In the genomic region with DNA sequence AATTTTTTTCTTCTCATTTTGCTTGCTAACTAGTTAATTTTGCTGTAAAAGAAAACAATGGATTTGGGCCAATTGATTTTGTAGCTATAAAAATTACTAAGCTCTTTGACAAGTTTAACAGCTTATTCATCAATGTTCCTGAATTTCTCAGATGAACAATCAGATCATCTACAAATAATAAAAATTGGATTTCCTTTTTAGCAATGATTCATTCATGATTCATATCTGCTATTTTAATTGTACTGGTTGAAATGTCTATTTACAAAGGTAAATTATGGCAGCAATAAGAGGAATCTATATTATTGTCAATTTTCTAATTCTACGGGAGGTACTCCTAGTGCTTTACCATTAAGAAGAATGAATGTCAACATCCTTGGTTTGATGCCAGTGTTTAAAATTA, we compare ENCODE assay signal across 13 cellular contexts.
DNase-seq lines count a peak whose midpoint lies in the region; ATAC-seq and TF ChIP-seq lines count a peak whose summit lies in the region.
"Had no signal": no experiment of that assay in that cellular context is flagged by ENCODE, and none has a peak within 500 bp of the region (broad histone marks: within the 10 kb centered on the region; RNA-seq: fewer than 3 reads in every experiment).

No MANE protein-coding gene starts in this region.

- peak; percentile 65 for ATAC-seq in RWPE2 (ENCODE audit: low read depth)
- peak; percentile 21 for ATAC-seq in foreskin keratinocyte
- ATAC-seq in GM21717 (IDR thresholded peaks at IDR 0.05; ENCODE audit: unreplicated experiment): no peak
- ATAC-seq in GM18502 (IDR thresholded peaks at IDR 0.05; ENCODE audit: poor library complexity, unreplicated experiment): no peak
- ATAC-seq: A549; CD8-positive, alpha-beta T cell had no signal

- H3K4me1 ChIP-seq in RWPE2 (ENCODE audit: insufficient read depth, poor library complexity, severe bottlenecking) (peaks cover 25% of the 10 kb centered on the region), foreskin keratinocyte (peaks cover 18% of the 10 kb centered on the region)
- H3K4me1 ChIP-seq: A549 had no signal

- TF ChIP-seq CTCF in RWPE2 (IDR thresholded peaks at IDR 0.05; ENCODE audit: poor library complexity, severe bottlenecking): no peak
- TF ChIP-seq CTCF in foreskin keratinocyte (conservative IDR thresholded peaks at IDR 0.05): no peak

- peak overlapping the region; percentile 34 for H3K27ac ChIP-seq in RWPE2 (ENCODE audit: poor library complexity, severe bottlenecking)
- H3K27ac ChIP-seq in foreskin keratinocyte: no peak overlapping the region
- H3K27ac ChIP-seq: A549, GM23248, HL-60 had no signal

- H3K4me3 ChIP-seq in RWPE2 (ENCODE audit: severe bottlenecking): no peak overlapping the region
- H3K4me3 ChIP-seq: A549, GM23248 had no signal

- H3K36me3 ChIP-seq in RWPE2 (ENCODE audit: low read depth): no peaks in the 10 kb centered on the region

- no peaks in the 10 kb centered on the region for H3K27me3 ChIP-seq in RWPE2 (ENCODE audit: insufficient read depth, poor library complexity, severe bottlenecking)
- no peaks in the 10 kb centered on the region for H3K27me3 ChIP-seq in foreskin keratinocyte

- H3K9me3 ChIP-seq in RWPE2 (ENCODE audit: severe bottlenecking): no peaks in the 10 kb centered on the region
- H3K9me3 ChIP-seq: A549 had no signal

- DNase-seq in HS-5 (ENCODE audit: low read depth) (peak; percentile 22), RWPE2 (ENCODE audit: low spot score) (no peak), foreskin keratinocyte (peak in 1 of 2 donors; percentile 20)
- no peak for DNase-seq in activated CD4-positive, alpha-beta T cell treated with anti-CD3 and anti-CD28 coated beads, Interleukin-2, amount 50 U/mL, for 1 hour
- DNase-seq: CD8-positive, alpha-beta T cell; COR-L47; DMS53; GM23248; IMR-90 had no signal

Comparison
In these comparisons a context has a peak if more than half of its experiments do, and no peak if none do; other contexts are left out.
1. ATAC-seq: peak in RWPE2 (single experiment) and foreskin keratinocyte (single experiment); none in GM21717 (single experiment) and GM18502 (single experiment).